20 cellular contexts compared by ENCODE assay signal in genomic region chr11:107623183-107623582, GRCh38. TPM values are rescaled to one million over a fixed set of nuclear protein-coding genes. Genes with fewer than 3 reads are reported as not detected.
"Had no signal": no experiment of that assay in that cellular context is flagged by ENCODE, and none has a peak within 500 bp of the region (broad histone marks: within the 10 kb centered on the region; RNA-seq: fewer than 3 reads in every experiment).

No MANE protein-coding gene starts in this region.

- DNase-seq: activated CD4-positive, alpha-beta T cell treated with anti-CD3 and anti-CD28 coated beads, Interleukin-2, amount 10 ng/mL, durations not matched to agents 7 days and 5 days; activated CD8-positive, alpha-beta memory T cell treated with anti-CD3 and anti-CD28 coated beads, Interleukin-2, amount 10 ng/mL, durations not matched to agents 7 days and 5 days; activated CD8-positive, alpha-beta T cell treated with anti-CD3 and anti-CD28 coated beads for 36 hours; activated effector memory CD4-positive, alpha-beta T cell treated with anti-CD3 and anti-CD28 coated beads, Interleukin-2, amount 50 U/mL, for 16 hours; activated naive CD4-positive, alpha-beta T cell treated with anti-CD3 and anti-CD28 coated beads, Interleukin-2, amount 10 ng/mL, durations not matched to agents 7 days and 5 days; activated T-cell treated with anti-CD3 and anti-CD28 coated beads for 4 hours; effector memory CD4-positive, alpha-beta T cell; glutamatergic neuron; immature natural killer cell; left ventricle myocardium superior; ovary; stimulated activated CD4-positive, alpha-beta T cell treated with anti-CD3 and anti-CD28 coated beads, Interleukin-1b, Interleukin-23, amount 100 ng/mL, for 48 hours had no signal

- H3K27me3 ChIP-seq: ovary, right atrium auricular region had no signal

- H3K4me1 ChIP-seq: prostate gland, right atrium auricular region, suprapubic skin had no signal

- H3K79me2 ChIP-seq: hepatocyte had no signal

- H2AFZ ChIP-seq: hepatocyte had no signal

- H3K27ac ChIP-seq: hepatocyte, neutrophil, ovary, prostate gland, right atrium auricular region, skin epidermis, suprapubic skin, tibial nerve, VCaP had no signal

- H3K9me3 ChIP-seq: neutrophil, ovary, prostate gland, right atrium auricular region, suprapubic skin, tibial nerve had no signal

- H3K4me3 ChIP-seq: hepatocyte, ovary, prostate gland, right atrium auricular region, skin epidermis, suprapubic skin, tibial nerve had no signal

- H3K4me2 ChIP-seq: hepatocyte had no signal

- H3K36me3 ChIP-seq: neutrophil, ovary, prostate gland, right atrium auricular region, suprapubic skin, tibial nerve had no signal

RNA-seq across cellular contexts. Expression of gene ELMOD1, which starts 32.2 kb away (rescaled TPM):
- total RNA-seq: activated CD4-positive, alpha-beta T cell treated with anti-CD3 and anti-CD28 coated beads, Interleukin-2, amount 10 ng/mL, durations not matched to agents 7 days and 5 days; activated CD8-positive, alpha-beta T cell treated with anti-CD3 and anti-CD28 coated beads for 36 hours had no signal
